In genomic region chr9:124725068-124725452, GRCh38 we compare ENCODE assay signal across 1 cellular context.
TF ChIP-seq lines count a peak whose summit lies in the region.

No MANE protein-coding gene starts in this region.

TF ChIP-seq in HepG2, 621 proteins besides CTCF, POLR2A, EP300 and RAD21 (continued from another document):
- TF ChIP-seq RERE (CRISPR knock-in tag; IDR thresholded peaks at IDR 0.05; ENCODE audit: low read depth) (no peak), CCDC6 (CRISPR knock-in tag; IDR thresholded peaks at IDR 0.05) (0 out of 2 replicates have a peak, but pooled peaks have one; percentile 37), ZNF136 (CRISPR knock-in tag; IDR thresholded peaks at IDR 0.05; ENCODE audit: low read depth) (0 out of 2 replicates have a peak, but pooled peaks have one; percentile 52), HOMEZ (CRISPR knock-in tag; IDR thresholded peaks at IDR 0.05; ENCODE audit: low read depth) (peak; percentile 60; the same call in 1 of the 2 replicates)
